8 cellular contexts compared by ENCODE assay signal in genomic region chr6:37432590-37432915, GRCh38. TPM values are rescaled to one million over a fixed set of nuclear protein-coding genes. Genes with fewer than 3 reads are reported as not detected.
DNase-seq lines count a peak whose midpoint lies in the region; ATAC-seq and TF ChIP-seq lines count a peak whose summit lies in the region.

No MANE protein-coding gene starts in this region.

- peaks cover 9% of the 10 kb centered on the region for H3K27me3 Mint-ChIP-seq in activated CD4-positive, alpha-beta T cell treated with anti-CD3 and anti-CD28 coated beads for 36 hours

- peak overlapping the region; percentile 81 for H3K9ac ChIP-seq in SK-N-SH

- peaks cover 2 to 16% of the 10 kb centered on the region in 2 experiments for H3K36me3 ChIP-seq in SK-N-SH (replicated peaks in 1 of 2; ENCODE audit: control insufficient read depth in 1 of 2, insufficient read depth in 2 of 2, low read length in 1 of 2)

- H3K9me3 Mint-ChIP-seq in activated CD4-positive, alpha-beta T cell treated with anti-CD3 and anti-CD28 coated beads for 36 hours (ENCODE audit: low read depth) = no peaks in the 10 kb centered on the region

- POLR2A ChIA-PET in activated CD4-positive, alpha-beta T cell treated with anti-CD3 and anti-CD28 coated beads for 36 hours (lab: Charles Lee) = interaction anchor here (0.6 kb wide), 2 partner anchors 12 to 447 kb away, joined by 3 to 5 read pairs; partner anchors contain the start of gene MTCH1
- POLR2A ChIA-PET in SK-N-SH (lab: Yijun Ruan, JAX) = interaction anchor here (0.8 to 1.8 kb wide), 5 partner anchors 23 to 259 kb away, joined by 3 to 9 read pairs (median 4); no protein-coding TSS in a partner anchor

- no peaks in the 10 kb centered on the region for H3K9me3 ChIP-seq in SK-N-SH

- peaks cover 30% of the 10 kb centered on the region for H3K79me2 ChIP-seq in SK-N-SH (ENCODE audit: insufficient read depth)

- TF ChIP-seq RAD21 in SK-N-SH (IDR thresholded peaks at IDR 0.05; ENCODE audit: low read length) = no peak

- H3K9me2 ChIP-seq in SK-N-SH = no peaks in the 10 kb centered on the region

- TF ChIP-seq CTCF in SK-N-SH (IDR thresholded peaks at IDR 0.05) (no peak), fibroblast of villous mesenchyme (IDR thresholded peaks at IDR 0.05; ENCODE audit: insufficient read depth, low read depth, low read length) (no peak)

- peaks cover 27% of the 10 kb centered on the region for H3K36me3 Mint-ChIP-seq in activated CD4-positive, alpha-beta T cell treated with anti-CD3 and anti-CD28 coated beads for 36 hours (ENCODE audit: low read depth)

- H3K4me3 ChIP-seq in SK-N-SH (ENCODE audit: low read depth in 2 of 2, low read length in 1 of 2) = peak overlapping the region; percentile 91 to 94
- H3K4me3 ChIP-seq in fibroblast of villous mesenchyme (ENCODE audit: low read depth, low read length) = peak overlapping the region; percentile 94

- intact Hi-C loops in activated CD4-positive, alpha-beta T cell treated with anti-CD3 and anti-CD28 coated beads for 36 hours (cut with DNase I, micrococcal nuclease) = loop anchor here in 1 of 2 experiments (2.0 to 10.0 kb wide), 3 partner anchors 264 to 545 kb away; partner anchors contain the start of gene C6orf89

- no peaks in the 10 kb centered on the region for H4K20me1 ChIP-seq in SK-N-SH (ENCODE audit: insufficient read depth)

- peak overlapping the region; percentile 67 to 91; a peak in 3 of 4 replicates for H3K27ac ChIP-seq in SK-N-SH (ENCODE audit: low read depth in 2 of 2, low read length in 1 of 2)

- H3K4me3 Mint-ChIP-seq in activated CD4-positive, alpha-beta T cell treated with anti-CD3 and anti-CD28 coated beads for 36 hours = peak overlapping the region; percentile 98

- H3K4me1 Mint-ChIP-seq in activated CD4-positive, alpha-beta T cell treated with anti-CD3 and anti-CD28 coated beads for 36 hours = peaks cover 31% of the 10 kb centered on the region

- peaks cover 4 to 13% of the 10 kb centered on the region in 2 experiments; a peak in 2 of 4 replicates for H3K4me1 ChIP-seq in SK-N-SH (ENCODE audit: control insufficient read depth in 1 of 2, insufficient read depth in 2 of 2, low read depth in 1 of 2, low read length in 1 of 2)

- WGBS in SK-N-SH (ENCODE audit: low lambda C conversion rate) = 31% methylated on average over 7 of the region's 7 CpGs

- CTCF ChIA-PET in activated CD4-positive, alpha-beta T cell treated with anti-CD3 and anti-CD28 coated beads for 36 hours (lab: Charles Lee) = interaction anchor here (0.8 to 1.3 kb wide), 4 partner anchors 9 to 412 kb away, joined by 3 to 4 read pairs (median 4); no protein-coding TSS in a partner anchor
- CTCF ChIA-PET in SK-N-SH (lab: Yijun Ruan, JAX) = interaction anchor here (0.8 to 1.4 kb wide), 2 partner anchors 51 to 221 kb away, joined by 4 read pairs; no protein-coding TSS in a partner anchor

- no peaks in the 10 kb centered on the region for H3F3A ChIP-seq in SK-N-SH (replicated peaks; ENCODE audit: insufficient read depth)

- peak overlapping the region; percentile 99 for H3K27ac Mint-ChIP-seq in activated CD4-positive, alpha-beta T cell treated with anti-CD3 and anti-CD28 coated beads for 36 hours

- no peak for ATAC-seq in activated CD4-positive, alpha-beta T cell treated with anti-CD3 and anti-CD28 coated beads for 36 hours

- H3K27me3 ChIP-seq in SK-N-SH (ENCODE audit: insufficient read depth) = no peaks in the 10 kb centered on the region

- peak overlapping the region; percentile 95 for H2AFZ ChIP-seq in SK-N-SH (ENCODE audit: low read depth)

- no peak for DNase-seq in activated CD4-positive, alpha-beta T cell treated with anti-CD3 and anti-CD28 coated beads for 36 hours
- no peak for DNase-seq in activated CD4-positive, alpha-beta T cell treated with anti-CD3 and anti-CD28 coated beads, Interleukin-2, amount 50 U/mL, for 48 hours
- DNase-seq in SK-N-SH (no peak), fibroblast of villous mesenchyme (ENCODE audit: low read depth) (no peak), putamen (ENCODE audit: low spot score) (peak; percentile 3), HuH-7.5 (ENCODE audit: low spot score) (no peak), NCI-H69 (lab: John Stamatoyannopoulos, UW) (no peak), MV-4-11 (lab: John Stamatoyannopoulos, UW) (no peak)

- H3K4me2 ChIP-seq in SK-N-SH = peak overlapping the region; percentile 94

- TF ChIP-seq EP300 in SK-N-SH (IDR thresholded peaks at IDR 0.05; ENCODE audit: borderline replicate concordance in 1 of 2, low read depth in 1 of 2, low read length in 1 of 2) = no peak

TF ChIP-seq in SK-N-SH, 30 proteins besides CTCF, POLR2A, EP300 and RAD21:
- TF ChIP-seq FOSL2 (IDR thresholded peaks at IDR 0.05; ENCODE audit: borderline replicate concordance, low read depth) = no peak
- TF ChIP-seq POLR2AphosphoS5 (IDR thresholded peaks at IDR 0.05; ENCODE audit: low read depth, low read length) = no peak
- peak; percentile 47; the same call in 1 of the 2 replicates for TF ChIP-seq FOXJ3 (CRISPR knock-in tag; IDR thresholded peaks at IDR 0.05)
- TF ChIP-seq REST (IDR thresholded peaks at IDR 0.05; ENCODE audit: low read depth, low read length) = no peak
- TF ChIP-seq YY1 (IDR thresholded peaks at IDR 0.05; ENCODE audit: low read depth) = no peak

RNA-seq across cellular contexts. Expression of gene CMTR1, which starts 0.5 kb away (rescaled TPM):
- 10 to 100 TPM; 65.3 to 74.6 TPM for total RNA-seq in activated CD4-positive, alpha-beta T cell treated with anti-CD3 and anti-CD28 coated beads for 36 hours
- polyA plus RNA-seq in SK-N-SH (2012; rRNA removed) = 19.8 and 25.0 TPM in 2 replicates
- 14.4 and 17.2 TPM in 2 replicates for polyA plus RNA-seq in SK-N-SH (2012; cell fraction: cytosol; rRNA removed)
- polyA plus RNA-seq in SK-N-SH (2012; cell fraction: nucleus; rRNA removed) = 52.7 and 76.0 TPM in 2 replicates
- total RNA-seq in fibroblast of villous mesenchyme = 39.0 and 49.7 TPM in 2 replicates
